In genomic region chr1:12578860-12579422, GRCh38 we compare ENCODE assay signal across 26 cellular contexts.
"Had no signal": no experiment of that assay in that cellular context is flagged by ENCODE, and none has a peak within 500 bp of the region (broad histone marks: within the 10 kb centered on the region; RNA-seq: fewer than 3 reads in every experiment).

No MANE protein-coding gene starts in this region.

- H3K9me3 ChIP-seq: left ventricle myocardium inferior, pancreas, prostate gland, spleen, thyroid gland had no signal

- ATAC-seq: activated CD4-positive, CD25-positive, alpha-beta regulatory T cell treated with anti-CD3 and anti-CD28 coated beads, Interleukin-2, amount 50 U/mL, for 24 hours; naive thymus-derived CD4-positive, alpha-beta T cell; stimulated activated naive CD8-positive, alpha-beta T cell treated with anti-CD3 and anti-CD28 coated beads, Interleukin-15, amount 100 ng/mL, for 72 hours; T-helper 17 cell had no signal

- H3K27ac ChIP-seq: pancreas, spleen, WERI-Rb-1 had no signal

- DNase-seq: activated CD4-positive, alpha-beta T cell treated with anti-CD3 and anti-CD28 coated beads for 48 hours; activated CD4-positive, alpha-beta T cell treated with anti-CD3 and anti-CD28 coated beads, Interleukin-2, amount 50 U/mL, for 48 hours; activated CD8-positive, alpha-beta memory T cell treated with anti-CD3 and anti-CD28 coated beads for 24 hours; activated effector memory CD4-positive, alpha-beta T cell treated with Interleukin-2 at 50 U/mL for 16 hours; activated naive CD4-positive, alpha-beta T cell treated with anti-CD3 and anti-CD28 coated beads for 36 hours; activated naive CD8-positive, alpha-beta T cell treated with anti-CD3 and anti-CD28 coated beads for 36 hours; amniotic stem cell; brain microvascular endothelial cell; cortex of kidney; foreskin fibroblast; left ventricle myocardium inferior; naive thymus-derived CD4-positive, alpha-beta T cell; nucleus accumbens; spleen; stimulated activated naive CD8-positive, alpha-beta T cell treated with anti-CD3 and anti-CD28 coated beads, Interleukin-15, amount 100 ng/mL, for 72 hours; SW 1271; T-helper 17 cell; T1000; thyroid gland; WERI-Rb-1 had no signal

- H3K27me3 ChIP-seq: brain microvascular endothelial cell, pancreas, spleen, thyroid gland had no signal

- H3K36me3 ChIP-seq: WERI-Rb-1 had no signal

- H3K4me1 ChIP-seq: pancreas, prostate gland, spleen, thyroid gland had no signal

- FAIRE-seq: astrocyte, endothelial cell of umbilical vein, islet of Langerhans, pancreas had no signal

- H3K4me3 ChIP-seq: left ventricle myocardium inferior, pancreas, prostate gland, spleen, thyroid gland had no signal
